Comparison of ENCODE assay signal across 7 cellular contexts in genomic region chr11:96215094-96215782, GRCh38.
A peak's percentile ranks its signal among the peaks of the same experiment; 100 is the strongest.
DNase-seq lines count a peak whose midpoint lies in the region; ATAC-seq, FAIRE-seq and TF ChIP-seq lines count a peak whose summit lies in the region.

No MANE protein-coding gene starts in this region.

- H3K4me1 ChIP-seq in MM.1S (ENCODE audit: low read length), result peaks cover 69% of the 10 kb centered on the region
- peaks cover 11 to 40% of the 10 kb centered on the region in 2 donors for H3K4me1 ChIP-seq in breast epithelium
- H3K4me1 ChIP-seq in mucosa of descending colon (ENCODE audit: low read depth), result peaks cover 31% of the 10 kb centered on the region
- peaks cover 7% of the 10 kb centered on the region for H3K4me1 ChIP-seq in neural progenitor cell
- H3K4me1 ChIP-seq in BE2C, result peaks cover 36% of the 10 kb centered on the region

- H3K4me1 Mint-ChIP-seq in neural progenitor cell, result peaks cover 54% of the 10 kb centered on the region

- H3K9me3 ChIP-seq in MM.1S (replicated peaks; ENCODE audit: insufficient read depth, low read length), result no peaks in the 10 kb centered on the region
- H3K9me3 ChIP-seq in breast epithelium, result no peaks in the 10 kb centered on the region
- H3K9me3 ChIP-seq in mucosa of descending colon, result no peaks in the 10 kb centered on the region
- no peaks in the 10 kb centered on the region for H3K9me3 ChIP-seq in neural progenitor cell (ENCODE audit: low read depth)
- H3K9me3 ChIP-seq in BE2C, result no peaks in the 10 kb centered on the region

- H3K27ac ChIP-seq in MM.1S (ENCODE audit: low read length) (peak overlapping the region; percentile 90), breast epithelium (peak overlapping the region; percentile 84 to 86), neural progenitor cell (no peak overlapping the region)

- intact Hi-C loops in breast epithelium (cut with DNase I; ENCODE audit: low total_unique reads), result no loop called here
- intact Hi-C loops in mucosa of descending colon (cut with DNase I, micrococcal nuclease), result no loop called here

- peak; percentile 77 for ATAC-seq in GM18861 (IDR thresholded peaks at IDR 0.05; ENCODE audit: unreplicated experiment)
- ATAC-seq in mucosa of descending colon, result peak; percentile 73

- no peak overlapping the region for H3K4me3 Mint-ChIP-seq in neural progenitor cell

- no peaks in the 10 kb centered on the region for H3K27me3 ChIP-seq in MM.1S (replicated peaks; ENCODE audit: insufficient read depth, low read length)
- H3K27me3 ChIP-seq in breast epithelium, result no peaks in the 10 kb centered on the region
- H3K27me3 ChIP-seq in neural progenitor cell, result no peaks in the 10 kb centered on the region
- no peaks in the 10 kb centered on the region for H3K27me3 ChIP-seq in BE2C

- H4K20me1 ChIP-seq in MM.1S (ENCODE audit: insufficient read depth, low read length), result no peaks in the 10 kb centered on the region
- H4K20me1 ChIP-seq in neural progenitor cell (ENCODE audit: low read depth), result no peaks in the 10 kb centered on the region

- peaks cover 53% of the 10 kb centered on the region for H3F3A ChIP-seq in MM.1S (ENCODE audit: insufficient read depth, low read length)
- H3F3A ChIP-seq in neural progenitor cell (ENCODE audit: low read depth), result no peaks in the 10 kb centered on the region

- H3K27me3 Mint-ChIP-seq in neural progenitor cell (ENCODE audit: insufficient read depth, low read depth), result no peaks in the 10 kb centered on the region

- H3K9me3 Mint-ChIP-seq in neural progenitor cell, result no peaks in the 10 kb centered on the region

- no peak overlapping the region for H2AFZ ChIP-seq in MM.1S (ENCODE audit: low read length)
- H2AFZ ChIP-seq in neural progenitor cell (replicated peaks), result no peak overlapping the region

- peak; percentile 52 for FAIRE-seq in H54 (lab: Jason Lieb, UNC)

- H3K36me3 ChIP-seq in MM.1S (replicated peaks; ENCODE audit: insufficient read depth, low read length) (no peaks in the 10 kb centered on the region), breast epithelium (no peaks in the 10 kb centered on the region), mucosa of descending colon (ENCODE audit: low read depth) (no peaks in the 10 kb centered on the region), neural progenitor cell (no peaks in the 10 kb centered on the region), BE2C (no peaks in the 10 kb centered on the region)

- H3K79me2 ChIP-seq in MM.1S (ENCODE audit: low read length), result peaks cover 67% of the 10 kb centered on the region
- no peaks in the 10 kb centered on the region for H3K79me2 ChIP-seq in neural progenitor cell (ENCODE audit: low read depth)

- TF ChIP-seq CTCF in MM.1S (IDR thresholded peaks at IDR 0.05; ENCODE audit: low read length) (no peak), breast epithelium (IDR thresholded peaks at IDR 0.05) (no peak), mucosa of descending colon (IDR thresholded peaks at IDR 0.05) (no peak), neural progenitor cell (IDR thresholded peaks at IDR 0.05) (no peak), BE2C (IDR thresholded peaks at IDR 0.05; ENCODE audit: low read depth, low read length) (no peak)

- TF ChIP-seq POLR2A in H54 (IDR thresholded peaks at IDR 0.05; ENCODE audit: low read depth, low read length) (no peak), breast epithelium (IDR thresholded peaks at IDR 0.05) (no peak)

- DNase-seq in H54 (ENCODE audit: insufficient read length, low spot score) (no peak), MM.1S (peak; percentile 86), breast epithelium (ENCODE audit: low spot score in 2 of 2) (no peak), mucosa of descending colon (peak; percentile 37 to 67 (median 45)), neural progenitor cell (ENCODE audit: low spot score) (no peak), BE2C (no peak)

- H3K36me3 Mint-ChIP-seq in neural progenitor cell, result no peaks in the 10 kb centered on the region

- H3K9ac ChIP-seq in MM.1S (ENCODE audit: low read length) (peak overlapping the region; percentile 30), neural progenitor cell (no peak overlapping the region)

- no peaks in the 10 kb centered on the region for H3K9me2 ChIP-seq in MM.1S (replicated peaks; ENCODE audit: insufficient read depth, low read length)

- peak overlapping the region; percentile 69 for H3K4me2 ChIP-seq in MM.1S (ENCODE audit: low read depth, low read length)
- no peak overlapping the region for H3K4me2 ChIP-seq in neural progenitor cell

- H3K4me3 ChIP-seq in MM.1S (ENCODE audit: low read length) (peak overlapping the region; percentile 28; the same call in 1 of the 2 replicates), breast epithelium (peak overlapping the region in 1 of 3 donors; percentile 16), mucosa of descending colon (no peak overlapping the region), neural progenitor cell (no peak overlapping the region), BE2C (ENCODE audit: low read depth, low read length) (no peak overlapping the region)

- H3K27ac Mint-ChIP-seq in neural progenitor cell, result no peak overlapping the region

Comparison
In these comparisons a context has a peak if more than half of its experiments do, and no peak if none do; other contexts are left out.
1. DNase-seq: peak in MM.1S (single experiment) and mucosa of descending colon (3 of 3); none in H54 (single experiment), breast epithelium (0 of 2), neural progenitor cell (single experiment) and BE2C (single experiment).